ENCODE assay signal across 11 cellular contexts in genomic region chr9:88953401-88954029, GRCh38. TPM values are rescaled to one million over a fixed set of nuclear protein-coding genes. Genes with fewer than 3 reads are reported as not detected.
A peak's percentile ranks its signal among the peaks of the same experiment; 100 is the strongest.
DNase-seq lines count a peak whose midpoint lies in the region; ATAC-seq and TF ChIP-seq lines count a peak whose summit lies in the region.
"Had no signal": no experiment of that assay in that cellular context is flagged by ENCODE, and none has a peak within 500 bp of the region (broad histone marks: within the 10 kb centered on the region; RNA-seq: fewer than 3 reads in every experiment).

No MANE protein-coding gene starts in this region.

- peaks cover 34% of the 10 kb centered on the region for H3K4me1 Mint-ChIP-seq in activated T-cell treated with anti-CD3 and anti-CD28 coated beads, Interleukin-2, amount 50 U/mL, for 72 hours (ENCODE audit: low read depth)
- H3K4me1 Mint-ChIP-seq in glutamatergic neuron (ENCODE audit: low read depth, unreplicated experiment) = peaks cover 21% of the 10 kb centered on the region

- H4K20me1 ChIP-seq in osteoblast (ENCODE audit: insufficient read depth, low read length) = peaks cover 4% of the 10 kb centered on the region

- H3K79me2 ChIP-seq in osteoblast (ENCODE audit: insufficient read depth, low read length) = no peaks in the 10 kb centered on the region

- ATAC-seq in activated T-cell treated with anti-CD3 and anti-CD28 coated beads, Interleukin-2, amount 50 U/mL, for 72 hours (replicated peaks in 1 of 2) = no peak
- ATAC-seq in left colon = no peak

- DNase-seq in C1 segment of cervical spinal cord (lab: John Stamatoyannopoulos, UW) = peak in 9 of 14 donors; percentile 21 to 78 (median 39)
- DNase-seq in SK-MEL-5 (ENCODE audit: low read depth, low spot score) = peak; percentile 61
- peak; percentile 57 for DNase-seq in fibroblast of pulmonary artery (ENCODE audit: low read depth)
- peak; percentile 89 for DNase-seq in osteoblast (ENCODE audit: insufficient read length, low spot score, missing footprints)
- no peak for DNase-seq in activated T-cell treated with anti-CD3 and anti-CD28 coated beads, Interleukin-2, amount 50 U/mL, for 72 hours
- no peak for DNase-seq in adrenal gland
- no peak for DNase-seq in left colon
- no peak for DNase-seq in glutamatergic neuron
- DNase-seq: DMS 273 treated with DMSO at 0.1 percent for 48 hours, NCI-H510A treated with DMSO at 0.1 percent for 48 hours had no signal

- TF ChIP-seq CTCF in fibroblast of pulmonary artery (IDR thresholded peaks at IDR 0.05; ENCODE audit: low read length, missing control alignments) (no peak), osteoblast (IDR thresholded peaks at IDR 0.05; ENCODE audit: extremely low read depth, low read depth, low read length) (no peak), adrenal gland (IDR thresholded peaks at IDR 0.05) (no peak), glutamatergic neuron (IDR thresholded peaks at IDR 0.05; ENCODE audit: partially characterized antibody, unreplicated experiment) (no peak)

- no peaks in the 10 kb centered on the region for H3K9me3 Mint-ChIP-seq in activated T-cell treated with anti-CD3 and anti-CD28 coated beads, Interleukin-2, amount 50 U/mL, for 72 hours
- H3K9me3 Mint-ChIP-seq in glutamatergic neuron (ENCODE audit: unreplicated experiment) = no peaks in the 10 kb centered on the region
- H3K9me3 Mint-ChIP-seq: activated T-helper 2 cell treated with anti-CD3 and anti-CD28 coated beads, Interferon-gamma antibody, Interleukin-2, Interleukin-4, amounts not matched to agents 10 μg/mL and 5 μg/mL and 100 μg/mL, durations not matched to agents 14 hours and 24 hours and 36 hours had no signal

- 65 to 82% (median 70%) methylated on average over 5 to 6 of the region's 6 CpGs for WGBS in adrenal gland, 4 donors

- H2AFZ ChIP-seq in osteoblast (ENCODE audit: low read length) = peak overlapping the region; percentile 93

- H3K4me3 Mint-ChIP-seq in activated T-cell treated with anti-CD3 and anti-CD28 coated beads, Interleukin-2, amount 50 U/mL, for 72 hours = no peak overlapping the region
- no peak overlapping the region for H3K4me3 Mint-ChIP-seq in glutamatergic neuron (ENCODE audit: unreplicated experiment)

- no peak for TF ChIP-seq POLR2A in adrenal gland (IDR thresholded peaks at IDR 0.05)

- H3K9me3 ChIP-seq in osteoblast (ENCODE audit: low read depth, low read length) (no peaks in the 10 kb centered on the region), adrenal gland (replicated peaks in 1 of 3) (no peaks in the 10 kb centered on the region)

- H3K4me1 ChIP-seq in osteoblast (ENCODE audit: insufficient read depth, low read length) (peaks cover 36% of the 10 kb centered on the region), adrenal gland (replicated peaks in 1 of 2) (peaks cover 0 to 13% of the 10 kb centered on the region in 2 donors)

- H3K27me3 Mint-ChIP-seq in activated T-cell treated with anti-CD3 and anti-CD28 coated beads, Interleukin-2, amount 50 U/mL, for 72 hours (ENCODE audit: low read depth) = peaks cover 73% of the 10 kb centered on the region
- H3K27me3 Mint-ChIP-seq in glutamatergic neuron (ENCODE audit: unreplicated experiment) = peaks cover 6% of the 10 kb centered on the region

- H3K4me3 ChIP-seq in fibroblast of pulmonary artery (replicated peaks; ENCODE audit: low read depth, low read length) = no peak overlapping the region
- H3K4me3 ChIP-seq in osteoblast (ENCODE audit: insufficient read depth, low read length) = peak overlapping the region; percentile 56
- no peak overlapping the region for H3K4me3 ChIP-seq in adrenal gland

- H3K27ac Mint-ChIP-seq in activated T-cell treated with anti-CD3 and anti-CD28 coated beads, Interleukin-2, amount 50 U/mL, for 72 hours = no peak overlapping the region
- no peak overlapping the region for H3K27ac Mint-ChIP-seq in glutamatergic neuron (ENCODE audit: unreplicated experiment)
- H3K27ac Mint-ChIP-seq: activated T-helper 2 cell treated with anti-CD3 and anti-CD28 coated beads, Interferon-gamma antibody, Interleukin-2, Interleukin-4, amounts not matched to agents 10 μg/mL and 5 μg/mL and 100 μg/mL, durations not matched to agents 14 hours and 24 hours and 36 hours had no signal

- peak overlapping the region; percentile 84 for H3K4me2 ChIP-seq in osteoblast (ENCODE audit: insufficient read depth, low read length)

- H3K36me3 ChIP-seq in osteoblast (ENCODE audit: insufficient read depth, low read length) (no peaks in the 10 kb centered on the region), adrenal gland (replicated peaks in 1 of 2) (no peaks in the 10 kb centered on the region)

- H3K27ac ChIP-seq in osteoblast (ENCODE audit: low read depth, low read length) (peak overlapping the region; percentile 85), adrenal gland (peak overlapping the region in 1 of 5 donors; percentile 46)

- intact Hi-C loops in adrenal gland (cut with DNase I) (no loop called here), left colon (cut with DNase I, micrococcal nuclease) (no loop called here)

- H3K36me3 Mint-ChIP-seq in activated T-cell treated with anti-CD3 and anti-CD28 coated beads, Interleukin-2, amount 50 U/mL, for 72 hours (ENCODE audit: insufficient read depth in 2 of 2) = no peaks in the 10 kb centered on the region
- H3K36me3 Mint-ChIP-seq in glutamatergic neuron (ENCODE audit: unreplicated experiment) = no peaks in the 10 kb centered on the region

- H3K27me3 ChIP-seq in osteoblast (ENCODE audit: insufficient read depth, low read length) = peaks cover 20% of the 10 kb centered on the region
- H3K27me3 ChIP-seq in adrenal gland = no peaks in the 10 kb centered on the region

- in situ Hi-C loops in SK-MEL-5 (cut with HindIII; ENCODE audit: low pct_unique_long_range_greater_than_20kb, low sequenced_read_pairs) = no loop called here

RNA-seq across cellular contexts. Expression of gene S1PR3, which starts 37.8 kb away (rescaled TPM):
- total RNA-seq in SK-MEL-5 (2014; rRNA removed; shearing (Covaris generic)) = 0.50 and 0.56 TPM in 2 replicates
- polyA plus RNA-seq in SK-MEL-5 (2015; cell fraction: cytosol; rRNA removed) = 0.80 and 0.93 TPM in 2 replicates
- 0.50 and 2.8 TPM in 2 replicates for polyA plus RNA-seq in SK-MEL-5 (2015; cell fraction: nucleus; rRNA removed)
- total RNA-seq in osteoblast = 2.7 and 3.3 TPM in 2 replicates
- total RNA-seq in activated T-cell treated with anti-CD3 and anti-CD28 coated beads, Interleukin-2, amount 50 U/mL, for 72 hours = under 1 TPM; 0.48 to 0.76 TPM
- 100 to 1,000 TPM in 1 of 8 donors, 10 to 100 TPM in 7; 44.1 to 108 (median 66.6) TPM for total RNA-seq in adrenal gland
- polyA plus RNA-seq in adrenal gland = 10 to 100 TPM; 14.1 to 85.6 (median 17.4) TPM
- 1 to 10 TPM; 1.7 to 3.2 TPM for total RNA-seq in left colon
- 2.9 TPM for total RNA-seq in glutamatergic neuron (ENCODE audit: unreplicated experiment)

Comparison
In these comparisons a context has a peak if more than half of its experiments do, and no peak if none do; other contexts are left out.
1. DNase-seq: peak in C1 segment of cervical spinal cord (9 of 14), SK-MEL-5 (single experiment), fibroblast of pulmonary artery (single experiment) and osteoblast (single experiment); none in activated T-cell treated with anti-CD3 and anti-CD28 coated beads, Interleukin-2, amount 50 U/mL, for 72 hours (0 of 2), adrenal gland (0 of 7), left colon (0 of 2) and glutamatergic neuron (single experiment).
2. RNA of gene S1PR3, which starts 37.8 kb away (total RNA-seq): 44.1 to 108 TPM in adrenal gland; 2.7 to 3.3 TPM in osteoblast, 1.7 to 3.2 TPM in left colon, 2.9 TPM in glutamatergic neuron (single experiment), 0.48 to 0.76 TPM in activated T-cell treated with anti-CD3 and anti-CD28 coated beads, Interleukin-2, amount 50 U/mL, for 72 hours and 0.50 to 0.56 TPM in SK-MEL-5; every median in the first group is over 10 times any median in the second.